Comparison of ENCODE assay signal across 1 cellular context in the genomic region with DNA sequence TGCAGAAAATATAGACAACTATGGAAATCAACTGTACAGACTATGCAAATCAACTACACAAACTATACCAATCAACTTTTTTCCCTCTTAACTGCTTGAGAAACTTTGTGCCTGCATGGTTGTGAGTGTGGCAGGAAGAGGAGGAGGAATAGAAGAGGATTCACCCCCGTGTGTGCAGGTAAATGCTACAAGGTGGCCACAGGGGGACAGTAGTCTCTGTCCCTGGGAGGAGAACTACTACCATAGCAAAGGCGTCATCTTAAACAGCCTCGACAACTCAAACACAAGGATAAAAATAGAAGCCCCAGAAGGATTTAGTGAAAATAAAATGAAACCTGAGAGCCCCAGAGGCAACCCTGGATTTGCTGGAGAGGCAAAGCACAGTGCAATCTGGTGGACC.
TF ChIP-seq lines count a peak whose summit lies in the region.

No MANE protein-coding gene starts in this region.

TF ChIP-seq in WTC11, 78 proteins besides CTCF, POLR2A, EP300 and RAD21 (continued from another document):
- TF ChIP-seq, protein P1, sequence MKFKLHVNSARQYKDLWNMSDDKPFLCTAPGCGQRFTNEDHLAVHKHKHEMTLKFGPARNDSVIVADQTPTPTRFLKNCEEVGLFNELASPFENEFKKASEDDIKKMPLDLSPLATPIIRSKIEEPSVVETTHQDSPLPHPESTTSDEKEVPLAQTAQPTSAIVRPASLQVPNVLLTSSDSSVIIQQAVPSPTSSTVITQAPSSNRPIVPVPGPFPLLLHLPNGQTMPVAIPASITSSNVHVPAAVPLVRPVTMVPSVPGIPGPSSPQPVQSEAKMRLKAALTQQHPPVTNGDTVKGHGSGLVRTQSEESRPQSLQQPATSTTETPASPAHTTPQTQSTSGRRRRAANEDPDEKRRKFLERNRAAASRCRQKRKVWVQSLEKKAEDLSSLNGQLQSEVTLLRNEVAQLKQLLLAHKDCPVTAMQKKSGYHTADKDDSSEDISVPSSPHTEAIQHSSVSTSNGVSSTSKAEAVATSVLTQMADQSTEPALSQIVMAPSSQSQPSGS (CRISPR knock-in tag; IDR thresholded peaks at IDR 0.05; ENCODE audit: borderline replicate concordance, low read depth) = no peak
- TF ChIP-seq TEAD1 (CRISPR knock-in tag; IDR thresholded peaks at IDR 0.05) (no peak), RORB (CRISPR knock-in tag; IDR thresholded peaks at IDR 0.05) (no peak), NR3C1 (CRISPR knock-in tag; conservative IDR thresholded peaks at IDR 0.05; ENCODE audit: low read depth) (no peak)
- TF ChIP-seq, protein P2, sequence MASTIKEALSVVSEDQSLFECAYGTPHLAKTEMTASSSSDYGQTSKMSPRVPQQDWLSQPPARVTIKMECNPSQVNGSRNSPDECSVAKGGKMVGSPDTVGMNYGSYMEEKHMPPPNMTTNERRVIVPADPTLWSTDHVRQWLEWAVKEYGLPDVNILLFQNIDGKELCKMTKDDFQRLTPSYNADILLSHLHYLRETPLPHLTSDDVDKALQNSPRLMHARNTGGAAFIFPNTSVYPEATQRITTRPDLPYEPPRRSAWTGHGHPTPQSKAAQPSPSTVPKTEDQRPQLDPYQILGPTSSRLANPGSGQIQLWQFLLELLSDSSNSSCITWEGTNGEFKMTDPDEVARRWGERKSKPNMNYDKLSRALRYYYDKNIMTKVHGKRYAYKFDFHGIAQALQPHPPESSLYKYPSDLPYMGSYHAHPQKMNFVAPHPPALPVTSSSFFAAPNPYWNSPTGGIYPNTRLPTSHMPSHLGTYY (CRISPR knock-in tag; IDR thresholded peaks at IDR 0.05) = no peak
- TF ChIP-seq, protein P3, sequence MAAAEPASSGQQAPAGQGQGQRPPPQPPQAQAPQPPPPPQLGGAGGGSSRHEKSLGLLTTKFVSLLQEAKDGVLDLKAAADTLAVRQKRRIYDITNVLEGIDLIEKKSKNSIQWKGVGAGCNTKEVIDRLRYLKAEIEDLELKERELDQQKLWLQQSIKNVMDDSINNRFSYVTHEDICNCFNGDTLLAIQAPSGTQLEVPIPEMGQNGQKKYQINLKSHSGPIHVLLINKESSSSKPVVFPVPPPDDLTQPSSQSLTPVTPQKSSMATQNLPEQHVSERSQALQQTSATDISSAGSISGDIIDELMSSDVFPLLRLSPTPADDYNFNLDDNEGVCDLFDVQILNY (CRISPR knock-in tag; IDR thresholded peaks at IDR 0.05) = no peak
